1 cellular context compared by ENCODE assay signal in genomic region chr6:118893095-118893881, GRCh38.
TF ChIP-seq lines count a peak whose summit lies in the region.

No MANE protein-coding gene starts in this region.

TF ChIP-seq in HepG2, 621 proteins besides CTCF, POLR2A, EP300 and RAD21 (continued from another document and continues in another):
- TF ChIP-seq, protein P1, sequence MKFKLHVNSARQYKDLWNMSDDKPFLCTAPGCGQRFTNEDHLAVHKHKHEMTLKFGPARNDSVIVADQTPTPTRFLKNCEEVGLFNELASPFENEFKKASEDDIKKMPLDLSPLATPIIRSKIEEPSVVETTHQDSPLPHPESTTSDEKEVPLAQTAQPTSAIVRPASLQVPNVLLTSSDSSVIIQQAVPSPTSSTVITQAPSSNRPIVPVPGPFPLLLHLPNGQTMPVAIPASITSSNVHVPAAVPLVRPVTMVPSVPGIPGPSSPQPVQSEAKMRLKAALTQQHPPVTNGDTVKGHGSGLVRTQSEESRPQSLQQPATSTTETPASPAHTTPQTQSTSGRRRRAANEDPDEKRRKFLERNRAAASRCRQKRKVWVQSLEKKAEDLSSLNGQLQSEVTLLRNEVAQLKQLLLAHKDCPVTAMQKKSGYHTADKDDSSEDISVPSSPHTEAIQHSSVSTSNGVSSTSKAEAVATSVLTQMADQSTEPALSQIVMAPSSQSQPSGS (CRISPR knock-in tag; IDR thresholded peaks at IDR 0.05), result no peak; the same call in 1 of the 2 replicates
- TF ChIP-seq, protein P2, sequence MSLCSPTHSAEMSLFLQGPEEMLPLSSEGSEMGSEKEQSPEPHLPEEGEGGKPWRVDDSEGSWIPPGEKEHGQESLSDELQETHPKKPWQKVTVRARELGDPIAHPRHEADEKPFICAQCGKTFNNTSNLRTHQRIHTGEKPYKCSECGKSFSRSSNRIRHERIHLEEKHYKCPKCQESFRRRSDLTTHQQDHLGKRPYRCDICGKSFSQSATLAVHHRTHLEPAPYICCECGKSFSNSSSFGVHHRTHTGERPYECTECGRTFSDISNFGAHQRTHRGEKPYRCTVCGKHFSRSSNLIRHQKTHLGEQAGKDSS (CRISPR knock-in tag; IDR thresholded peaks at IDR 0.05; ENCODE audit: borderline replicate concordance, low read depth), result peak; percentile 8; the same call in 1 of the 2 replicates
- TF ChIP-seq ZNF891 (CRISPR knock-in tag; IDR thresholded peaks at IDR 0.05), result no peak
- peak; percentile 36; the same call in 1 of the 2 replicates for TF ChIP-seq ZMAT3 (CRISPR knock-in tag; conservative IDR thresholded peaks at IDR 0.05)
- TF ChIP-seq, protein P3, sequence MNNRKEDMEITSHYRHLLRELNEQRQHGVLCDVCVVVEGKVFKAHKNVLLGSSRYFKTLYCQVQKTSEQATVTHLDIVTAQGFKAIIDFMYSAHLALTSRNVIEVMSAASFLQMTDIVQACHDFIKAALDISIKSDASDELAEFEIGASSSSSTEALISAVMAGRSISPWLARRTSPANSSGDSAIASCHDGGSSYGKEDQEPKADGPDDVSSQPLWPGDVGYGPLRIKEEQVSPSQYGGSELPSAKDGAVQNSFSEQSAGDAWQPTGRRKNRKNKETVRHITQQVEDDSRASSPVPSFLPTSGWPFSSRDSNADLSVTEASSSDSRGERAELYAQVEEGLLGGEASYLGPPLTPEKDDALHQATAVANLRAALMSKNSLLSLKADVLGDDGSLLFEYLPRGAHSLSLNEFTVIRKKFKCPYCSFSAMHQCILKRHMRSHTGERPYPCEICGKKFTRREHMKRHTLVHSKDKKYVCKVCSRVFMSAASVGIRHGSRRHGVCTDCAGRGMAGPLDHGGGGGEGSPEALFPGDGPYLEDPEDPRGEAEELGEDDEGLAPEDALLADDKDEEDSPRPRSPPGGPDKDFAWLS (CRISPR knock-in tag; IDR thresholded peaks at IDR 0.05; ENCODE audit: borderline replicate concordance), result no peak
- no peak for TF ChIP-seq ZNF724P (CRISPR knock-in tag; IDR thresholded peaks at IDR 0.05; ENCODE audit: borderline replicate concordance)
- TF ChIP-seq HMGXB4 (CRISPR knock-in tag; IDR thresholded peaks at IDR 0.05; ENCODE audit: borderline replicate concordance in 1 of 2, low read depth in 1 of 2), result no peak
- TF ChIP-seq, protein P4, sequence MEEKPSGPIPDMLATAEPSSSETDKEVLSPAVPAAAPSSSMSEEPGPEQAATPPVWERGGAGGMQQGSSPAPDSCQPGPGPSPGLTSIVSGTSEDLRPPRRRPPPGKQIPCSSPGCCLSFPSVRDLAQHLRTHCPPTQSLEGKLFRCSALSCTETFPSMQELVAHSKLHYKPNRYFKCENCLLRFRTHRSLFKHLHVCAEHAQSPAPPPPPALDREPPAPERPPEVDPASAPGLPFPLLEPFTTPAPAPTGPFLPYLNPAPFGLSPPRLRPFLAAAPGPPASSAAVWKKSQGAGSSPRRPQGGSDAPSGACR (CRISPR knock-in tag; IDR thresholded peaks at IDR 0.05), result no peak
- no peak for TF ChIP-seq ERF (CRISPR knock-in tag; IDR thresholded peaks at IDR 0.05)
- TF ChIP-seq SOX13 (IDR thresholded peaks at IDR 0.05), result no peak
- no peak for TF ChIP-seq SOX13 (CRISPR knock-in tag; conservative IDR thresholded peaks at IDR 0.05 in 1 of 2, IDR thresholded peaks at IDR 0.05 in 1 of 2)
- TF ChIP-seq ZFP36L2 (CRISPR knock-in tag; IDR thresholded peaks at IDR 0.05), result no peak
- no peak for TF ChIP-seq ZHX2 (IDR thresholded peaks at IDR 0.05; ENCODE audit: low read depth)
- no peak for TF ChIP-seq ZHX2 (CRISPR knock-in tag; IDR thresholded peaks at IDR 0.05; ENCODE audit: borderline replicate concordance)
- TF ChIP-seq NONO (IDR thresholded peaks at IDR 0.05), result no peak
- peak; percentile 5; the same call in 1 of the 2 replicates for TF ChIP-seq NONO (CRISPR knock-in tag; conservative IDR thresholded peaks at IDR 0.05)
- TF ChIP-seq ZC3H4 (CRISPR knock-in tag; IDR thresholded peaks at IDR 0.05; ENCODE audit: borderline replicate concordance), result no peak
- no peak for TF ChIP-seq ZBTB4 (CRISPR knock-in tag; IDR thresholded peaks at IDR 0.05; ENCODE audit: borderline replicate concordance)
- TF ChIP-seq GABPB1 (CRISPR knock-in tag; IDR thresholded peaks at IDR 0.05), result no peak
- no peak for TF ChIP-seq SNAPC2 (CRISPR knock-in tag; IDR thresholded peaks at IDR 0.05)
- no peak for TF ChIP-seq ZNF326 (CRISPR knock-in tag; IDR thresholded peaks at IDR 0.05; ENCODE audit: borderline replicate concordance)
- TF ChIP-seq MXD3 (CRISPR knock-in tag; IDR thresholded peaks at IDR 0.05), result no peak
- no peak for TF ChIP-seq HNF4A (CRISPR knock-in tag; IDR thresholded peaks at IDR 0.05)
- TF ChIP-seq, protein P5, sequence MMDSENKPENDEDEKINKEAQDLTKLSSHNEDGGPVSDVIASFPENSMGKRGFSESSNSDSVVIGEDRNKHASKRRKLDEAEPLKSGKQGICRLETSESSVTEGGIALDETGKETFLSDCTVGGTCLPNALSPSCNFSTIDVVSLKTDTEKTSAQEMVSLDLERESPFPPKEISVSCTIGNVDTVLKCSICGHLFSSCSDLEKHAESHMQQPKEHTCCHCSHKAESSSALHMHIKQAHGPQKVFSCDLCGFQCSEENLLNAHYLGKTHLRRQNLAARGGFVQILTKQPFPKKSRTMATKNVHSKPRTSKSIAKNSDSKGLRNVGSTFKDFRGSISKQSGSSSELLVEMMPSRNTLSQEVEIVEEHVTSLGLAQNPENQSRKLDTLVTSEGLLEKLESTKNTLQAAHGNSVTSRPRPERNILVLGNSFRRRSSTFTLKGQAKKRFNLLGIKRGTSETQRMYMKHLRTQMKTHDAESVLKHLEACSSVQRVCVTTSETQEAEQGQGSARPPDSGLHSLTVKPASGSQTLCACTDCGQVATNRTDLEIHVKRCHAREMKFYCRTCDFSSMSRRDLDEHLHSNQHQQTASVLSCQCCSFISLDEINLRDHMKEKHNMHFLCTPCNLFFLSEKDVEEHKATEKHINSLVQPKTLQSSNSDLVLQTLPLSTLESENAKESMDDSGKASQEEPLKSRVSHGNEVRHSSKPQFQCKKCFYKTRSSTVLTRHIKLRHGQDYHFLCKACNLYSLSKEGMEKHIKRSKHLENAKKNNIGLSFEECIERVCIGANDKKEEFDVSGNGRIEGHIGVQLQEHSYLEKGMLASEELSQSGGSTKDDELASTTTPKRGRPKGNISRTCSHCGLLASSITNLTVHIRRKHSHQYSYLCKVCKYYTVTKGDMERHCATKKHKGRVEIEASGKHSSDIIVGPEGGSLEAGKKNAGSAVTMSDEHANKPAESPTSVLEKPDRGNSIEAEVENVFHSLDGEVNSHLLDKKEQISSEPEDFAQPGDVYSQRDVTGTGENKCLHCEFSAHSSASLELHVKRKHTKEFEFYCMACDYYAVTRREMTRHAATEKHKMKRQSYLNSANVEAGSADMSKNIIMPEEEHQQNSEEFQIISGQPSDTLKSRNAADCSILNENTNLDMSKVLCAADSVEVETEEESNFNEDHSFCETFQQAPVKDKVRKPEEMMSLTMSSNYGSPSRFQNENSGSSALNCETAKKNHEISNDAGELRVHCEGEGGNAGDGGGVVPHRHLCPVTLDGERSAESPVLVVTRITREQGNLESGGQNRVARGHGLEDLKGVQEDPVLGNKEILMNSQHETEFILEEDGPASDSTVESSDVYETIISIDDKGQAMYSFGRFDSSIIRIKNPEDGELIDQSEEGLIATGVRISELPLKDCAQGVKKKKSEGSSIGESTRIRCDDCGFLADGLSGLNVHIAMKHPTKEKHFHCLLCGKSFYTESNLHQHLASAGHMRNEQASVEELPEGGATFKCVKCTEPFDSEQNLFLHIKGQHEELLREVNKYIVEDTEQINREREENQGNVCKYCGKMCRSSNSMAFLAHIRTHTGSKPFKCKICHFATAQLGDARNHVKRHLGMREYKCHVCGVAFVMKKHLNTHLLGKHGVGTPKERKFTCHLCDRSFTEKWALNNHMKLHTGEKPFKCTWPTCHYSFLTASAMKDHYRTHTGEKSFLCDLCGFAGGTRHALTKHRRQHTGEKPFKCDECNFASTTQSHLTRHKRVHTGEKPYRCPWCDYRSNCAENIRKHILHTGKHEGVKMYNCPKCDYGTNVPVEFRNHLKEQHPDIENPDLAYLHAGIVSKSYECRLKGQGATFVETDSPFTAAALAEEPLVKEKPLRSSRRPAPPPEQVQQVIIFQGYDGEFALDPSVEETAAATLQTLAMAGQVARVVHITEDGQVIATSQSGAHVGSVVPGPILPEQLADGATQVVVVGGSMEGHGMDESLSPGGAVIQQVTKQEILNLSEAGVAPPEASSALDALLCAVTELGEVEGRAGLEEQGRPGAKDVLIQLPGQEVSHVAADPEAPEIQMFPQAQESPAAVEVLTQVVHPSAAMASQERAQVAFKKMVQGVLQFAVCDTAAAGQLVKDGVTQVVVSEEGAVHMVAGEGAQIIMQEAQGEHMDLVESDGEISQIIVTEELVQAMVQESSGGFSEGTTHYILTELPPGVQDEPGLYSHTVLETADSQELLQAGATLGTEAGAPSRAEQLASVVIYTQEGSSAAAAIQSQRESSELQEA (CRISPR knock-in tag; IDR thresholded peaks at IDR 0.05; ENCODE audit: not compliant biosample characterization), result no peak
- TF ChIP-seq CSRNP2 (CRISPR knock-in tag; conservative IDR thresholded peaks at IDR 0.05; ENCODE audit: low read depth), result 0 out of 2 replicates have a peak, but pooled peaks have one; percentile 13
